8 cellular contexts compared by ENCODE assay signal in the genomic region with DNA sequence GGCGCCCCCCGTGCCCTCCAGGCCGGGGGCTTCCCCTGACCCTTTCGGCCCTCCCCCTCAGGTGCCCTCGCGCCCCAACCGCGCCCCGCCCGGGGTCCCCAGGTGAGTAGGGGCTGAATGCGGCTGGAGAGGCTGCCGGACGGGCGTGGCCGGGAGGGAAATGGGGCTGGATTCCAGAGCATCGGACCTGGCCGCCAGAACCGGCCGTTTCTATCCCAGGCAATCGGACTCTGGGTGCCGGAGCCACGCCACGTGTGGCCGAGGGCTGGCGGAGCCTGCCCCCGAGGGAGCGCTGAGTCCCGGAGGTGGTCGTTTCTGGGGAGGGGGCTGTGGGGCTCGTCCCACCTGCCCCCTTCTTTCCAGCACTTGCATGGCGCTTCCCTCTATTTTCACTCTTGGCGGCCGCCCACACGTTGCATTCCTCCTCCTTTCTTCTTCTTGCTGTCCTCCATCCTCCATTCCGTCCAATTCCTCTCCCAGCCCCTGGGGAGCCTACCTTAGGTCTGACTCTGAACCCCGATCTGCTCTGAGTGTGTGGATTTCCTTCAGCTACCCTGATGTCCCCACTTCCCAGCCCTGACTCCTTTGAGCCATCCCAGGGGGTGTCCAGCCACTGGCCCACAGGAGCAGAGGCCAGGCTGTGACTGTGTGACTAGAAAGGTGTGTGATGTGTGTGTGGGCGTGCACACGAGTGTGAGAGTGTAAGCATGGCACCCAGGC. TPM values are rescaled to one million over a fixed set of nuclear protein-coding genes. Genes with fewer than 3 reads are reported as not detected.
DNase-seq lines count a peak whose midpoint lies in the region; ATAC-seq and TF ChIP-seq lines count a peak whose summit lies in the region.

No MANE protein-coding gene starts in this region.

- peak overlapping the region; percentile 14 for H4K91ac ChIP-seq in mesenchymal stem cell (ENCODE audit: low read length)

- H3K79me1 ChIP-seq in mesenchymal stem cell (replicated peaks; ENCODE audit: low read length, poor library complexity, severe bottlenecking) = no peaks in the 10 kb centered on the region

- H3K9me2 ChIP-seq in HCT116 (ENCODE audit: insufficient read depth) = no peaks in the 10 kb centered on the region

- no peak for DNase-seq in BJ (ENCODE audit: low read depth)
- no peak for DNase-seq in HCT116 (ENCODE audit: low read depth, low spot score)
- no peak for DNase-seq in ascending aorta (ENCODE audit: low spot score in 2 of 2)
- no peak for DNase-seq in mesenchymal stem cell
- DNase-seq in activated gamma-delta T cell treated with Interleukin-2 at 50 U/mL for 16 hours = no peak
- DNase-seq in Ammon's horn (ENCODE audit: low spot score) = no peak
- no peak for DNase-seq in dedifferentiated amniotic fluid mesenchymal stem cell (ENCODE audit: extremely low spot score)
- no peak for DNase-seq in RPMI8226

- peaks cover 8 to 29% of the 10 kb centered on the region in 2 experiments; a peak in 3 of 4 replicates for H3K4me1 ChIP-seq in HCT116 (ENCODE audit: control insufficient read depth in 1 of 2, insufficient read depth in 2 of 2, low read length in 2 of 2)
- peaks cover 3 to 4% of the 10 kb centered on the region in 2 donors for H3K4me1 ChIP-seq in ascending aorta
- H3K4me1 ChIP-seq in mesenchymal stem cell (ENCODE audit: control insufficient read depth, insufficient read depth, low read depth, low read length) = peaks cover 30% of the 10 kb centered on the region

- CTCF ChIA-PET in BJ (lab: Yijun Ruan, JAX) = no interaction called here
- CTCF ChIA-PET in HCT116 (lab: Charles Lee) = interaction anchor here (0.7 to 1.6 kb wide), 5 partner anchors 9 to 169 kb away, joined by 3 to 5 read pairs (median 3); no protein-coding TSS in a partner anchor

- H2AFZ ChIP-seq in HCT116 (ENCODE audit: low read depth, low read length, poor library complexity, severe bottlenecking) = no peak overlapping the region
- peak overlapping the region; percentile 3 for H2AFZ ChIP-seq in mesenchymal stem cell (ENCODE audit: low read depth, low read length)

- peak overlapping the region; percentile 27 for H4K8ac ChIP-seq in mesenchymal stem cell (ENCODE audit: low read length)

- no peak for TF ChIP-seq POLR2A in HCT116 (IDR thresholded peaks at IDR 0.05; ENCODE audit: borderline replicate concordance, extremely low read depth, insufficient read depth, insufficient read length)

- 46% methylated on average over 36 of the region's 38 CpGs for WGBS in mesenchymal stem cell

- RAD21 ChIA-PET in HCT116 (lab: Charles Lee; ENCODE audit: low non-redundant PET in 1 of 2, low total read pairs in 2 of 2, uncharacterized antibody in 2 of 2, unreplicated experiment in 2 of 2) = no interaction called here

- H3K14ac ChIP-seq in mesenchymal stem cell (ENCODE audit: low read length in 2 of 2) = peak overlapping the region in 1 of 2 experiments; percentile 5

- no peak overlapping the region for H2BK12ac ChIP-seq in mesenchymal stem cell (ENCODE audit: low read length in 2 of 2)

- TF ChIP-seq RAD21 in HCT116 (IDR thresholded peaks at IDR 0.05; ENCODE audit: low read depth) = no peak

- H3K27ac ChIP-seq in HCT116 (ENCODE audit: low read depth, low read length) (peak overlapping the region; percentile 84), ascending aorta (no peak overlapping the region), mesenchymal stem cell (ENCODE audit: low read length, poor library complexity, severe bottlenecking) (no peak overlapping the region)

- peak overlapping the region; percentile 7 for H2BK120ac ChIP-seq in mesenchymal stem cell (ENCODE audit: low read depth, low read length)

- POLR2A ChIA-PET in BJ (lab: Charles Lee) = no interaction called here
- POLR2A ChIA-PET in HCT116 (lab: Charles Lee) = interaction anchor here (0.6 to 1.1 kb wide), 9 partner anchors 10 to 176 kb away, joined by 3 to 4 read pairs (median 3); no protein-coding TSS in a partner anchor

- peaks cover 11% of the 10 kb centered on the region for H3K79me2 ChIP-seq in HCT116 (ENCODE audit: insufficient read depth, low read length)

- H3K23ac ChIP-seq in mesenchymal stem cell (ENCODE audit: low read length in 2 of 2) = no peak overlapping the region

- H4K20me1 ChIP-seq in HCT116 (ENCODE audit: insufficient read depth) = no peaks in the 10 kb centered on the region

- H3K18ac ChIP-seq in mesenchymal stem cell (ENCODE audit: low read depth in 1 of 2, low read length in 2 of 2) = no peak overlapping the region

- no peak overlapping the region for H3K4ac ChIP-seq in mesenchymal stem cell (ENCODE audit: low read depth in 1 of 2, low read length in 2 of 2)

- no peaks in the 10 kb centered on the region for H3K27me3 ChIP-seq in BJ (ENCODE audit: control insufficient read depth, insufficient read depth, low read length)
- no peaks in the 10 kb centered on the region for H3K27me3 ChIP-seq in HCT116 (ENCODE audit: insufficient read depth, low read length)
- no peaks in the 10 kb centered on the region for H3K27me3 ChIP-seq in ascending aorta
- no peaks in the 10 kb centered on the region for H3K27me3 ChIP-seq in mesenchymal stem cell (ENCODE audit: control insufficient read depth in 1 of 2, insufficient read depth in 1 of 2, low read length in 2 of 2)

- peak overlapping the region; percentile 94 for H3K9ac ChIP-seq in HCT116 (ENCODE audit: low read length)
- no peak overlapping the region for H3K9ac ChIP-seq in mesenchymal stem cell (ENCODE audit: low read length)

- intact Hi-C loops in HCT116 (cut with micrococcal nuclease) (no loop called here), ascending aorta (cut with DNase I) (no loop called here)

- H3K4me2 ChIP-seq in HCT116 (ENCODE audit: low read length) (peak overlapping the region; percentile 91), mesenchymal stem cell (ENCODE audit: low read length, poor library complexity, severe bottlenecking) (no peak overlapping the region)

- H3K4me3 ChIP-seq in BJ (ENCODE audit: low read depth, low read length) (peak overlapping the region; percentile 47), HCT116 (replicated peaks in 1 of 2; ENCODE audit: low read depth in 1 of 2, low read length in 2 of 2) (peak overlapping the region; percentile 72 to 74), ascending aorta (peak overlapping the region; percentile 33 to 55), mesenchymal stem cell (ENCODE audit: insufficient read depth in 1 of 2, low read depth in 1 of 2, low read length in 2 of 2) (no peak overlapping the region)

- peak; percentile 18 for ATAC-seq in HCT116

- BruUV-seq in HCT116 (replicated peaks; lab: Mats Ljungman, UMichigan) = no TSS peak

- peaks cover 4% of the 10 kb centered on the region for H3K36me3 ChIP-seq in BJ (ENCODE audit: control insufficient read depth, insufficient read depth, low read length)
- no peaks in the 10 kb centered on the region; a peak in 1 of 4 replicates for H3K36me3 ChIP-seq in HCT116 (ENCODE audit: control insufficient read depth in 1 of 2, insufficient read depth in 2 of 2, low read length in 2 of 2)
- H3K36me3 ChIP-seq in ascending aorta = peaks cover 0 to 5% of the 10 kb centered on the region in 2 donors
- H3K36me3 ChIP-seq in mesenchymal stem cell (ENCODE audit: control insufficient read depth in 1 of 2, insufficient read depth in 2 of 2, low read depth in 1 of 2, low read length in 2 of 2) = peaks cover 47 to 72% of the 10 kb centered on the region in 2 experiments

- TF ChIP-seq CTCF in BJ (IDR thresholded peaks at IDR 0.05; ENCODE audit: insufficient read depth, low read depth, low read length) = no peak
- TF ChIP-seq CTCF in HCT116 (IDR thresholded peaks at IDR 0.05 in 2 of 3, conservative IDR thresholded peaks at IDR 0.05 in 1 of 3; ENCODE audit: borderline replicate concordance in 1 of 3, insufficient read depth in 1 of 3, low read depth in 2 of 3, low read length in 2 of 3) = no peak
- TF ChIP-seq CTCF in ascending aorta (IDR thresholded peaks at IDR 0.05) = no peak

- no peak overlapping the region for H2AK5ac ChIP-seq in mesenchymal stem cell (ENCODE audit: low read length, severe bottlenecking)

- H2BK15ac ChIP-seq in mesenchymal stem cell (ENCODE audit: low read depth, poor library complexity, severe bottlenecking) = peak overlapping the region; percentile 44

- H2BK5ac ChIP-seq in mesenchymal stem cell (ENCODE audit: low read depth, low read length, poor library complexity, severe bottlenecking) = no peak overlapping the region

- H3K9me3 ChIP-seq in HCT116 (ENCODE audit: control insufficient read depth in 1 of 2, insufficient read depth in 1 of 2, low read depth in 1 of 2, low read length in 2 of 2) (no peaks in the 10 kb centered on the region), ascending aorta (no peaks in the 10 kb centered on the region), mesenchymal stem cell (ENCODE audit: control insufficient read depth, low read length) (no peaks in the 10 kb centered on the region)

TF ChIP-seq in HCT116, 20 proteins besides CTCF, POLR2A, EP300 and RAD21 (continues in another document):
- no peak for TF ChIP-seq CBX3 (IDR thresholded peaks at IDR 0.05; ENCODE audit: low read depth)
- TF ChIP-seq EZH2phosphoT487 (IDR thresholded peaks at IDR 0.05; ENCODE audit: borderline replicate concordance) = no peak
- TF ChIP-seq SRF (IDR thresholded peaks at IDR 0.05; ENCODE audit: low read depth) = no peak
- TF ChIP-seq TCF7L2 (IDR thresholded peaks at IDR 0.05; ENCODE audit: borderline replicate concordance, extremely low read depth, insufficient read depth, insufficient read length) = no peak
- TF ChIP-seq SIN3A (IDR thresholded peaks at IDR 0.05; ENCODE audit: low read depth) = no peak
- TF ChIP-seq JUND (IDR thresholded peaks at IDR 0.05) = no peak

RNA-seq across cellular contexts. Expression of a gene that starts 24.8 kb away (rescaled TPM):
- 86.6 and 91.1 TPM in 2 replicates for polyA plus RNA-seq in BJ (2011; rRNA removed)
- 52.6 and 60.6 TPM in 2 replicates for polyA minus RNA-seq in BJ (2011; rRNA and poly(A)+ RNA removed)
- total RNA-seq in HCT116 (2021; ENCODE audit: unreplicated experiment) = 67.0 TPM
- polyA plus RNA-seq in HCT116 (2012) = 53.1 and 64.9 TPM in 2 replicates
- total RNA-seq in ascending aorta = 74.9 TPM
- 109 TPM for polyA plus RNA-seq in mesenchymal stem cell (2013, experiment 1 of 2)
- polyA plus RNA-seq in mesenchymal stem cell (2013, experiment 2 of 2) = 102 TPM

RNA-seq across cellular contexts. Expression of a gene that starts 25.1 kb away (rescaled TPM):
- 76.4 and 77.4 TPM in 2 replicates for polyA plus RNA-seq in BJ (2011; rRNA removed)
- polyA minus RNA-seq in BJ (2011; rRNA and poly(A)+ RNA removed) = 13.5 and 14.6 TPM in 2 replicates
- total RNA-seq in HCT116 (2021; ENCODE audit: unreplicated experiment) (22.4 TPM), ascending aorta (1.8 TPM)
- 42.4 and 51.4 TPM in 2 replicates for polyA plus RNA-seq in HCT116 (2012)
- polyA plus RNA-seq in mesenchymal stem cell (2013, experiment 1 of 2) = 35.0 TPM
- 33.3 TPM for polyA plus RNA-seq in mesenchymal stem cell (2013, experiment 2 of 2)

RNA-seq across cellular contexts. Expression of a gene that starts 47.8 kb away (rescaled TPM):
- 6.4 and 8.4 TPM in 2 replicates for polyA plus RNA-seq in BJ (2011; rRNA removed)
- 15.1 and 23.2 TPM in 2 replicates for polyA minus RNA-seq in BJ (2011; rRNA and poly(A)+ RNA removed)
- total RNA-seq in HCT116 (2021; ENCODE audit: unreplicated experiment) (12.0 TPM), ascending aorta (31.9 TPM)
- 10.3 and 11.1 TPM in 2 replicates for polyA plus RNA-seq in HCT116 (2012)
- 5.9 TPM for polyA plus RNA-seq in mesenchymal stem cell (2013, experiment 1 of 2)
- polyA plus RNA-seq in mesenchymal stem cell (2013, experiment 2 of 2) = 5.2 TPM

RNA-seq across cellular contexts. Expression of a gene that starts 59.6 kb away (rescaled TPM):
- polyA plus RNA-seq in BJ (2011; rRNA removed) = 24.0 and 36.0 TPM in 2 replicates
- polyA minus RNA-seq in BJ (2011; rRNA and poly(A)+ RNA removed) = 55.8 and 68.4 TPM in 2 replicates
- total RNA-seq in HCT116 (2021; ENCODE audit: unreplicated experiment) = 144 TPM
- polyA plus RNA-seq in HCT116 (2012) = 132 and 147 TPM in 2 replicates
- total RNA-seq in ascending aorta = 85.8 TPM
- polyA plus RNA-seq in mesenchymal stem cell (2013, experiment 1 of 2) = 148 TPM
- 145 TPM for polyA plus RNA-seq in mesenchymal stem cell (2013, experiment 2 of 2)

Comparison
In these comparisons a context has a peak if more than half of its experiments do, and no peak if none do; other contexts are left out.
1. H3K4me3 ChIP-seq: peak in BJ (single experiment), HCT116 (2 of 2) and ascending aorta (2 of 2); none in mesenchymal stem cell (0 of 2).